10 cellular contexts compared by ENCODE assay signal in the genomic region with DNA sequence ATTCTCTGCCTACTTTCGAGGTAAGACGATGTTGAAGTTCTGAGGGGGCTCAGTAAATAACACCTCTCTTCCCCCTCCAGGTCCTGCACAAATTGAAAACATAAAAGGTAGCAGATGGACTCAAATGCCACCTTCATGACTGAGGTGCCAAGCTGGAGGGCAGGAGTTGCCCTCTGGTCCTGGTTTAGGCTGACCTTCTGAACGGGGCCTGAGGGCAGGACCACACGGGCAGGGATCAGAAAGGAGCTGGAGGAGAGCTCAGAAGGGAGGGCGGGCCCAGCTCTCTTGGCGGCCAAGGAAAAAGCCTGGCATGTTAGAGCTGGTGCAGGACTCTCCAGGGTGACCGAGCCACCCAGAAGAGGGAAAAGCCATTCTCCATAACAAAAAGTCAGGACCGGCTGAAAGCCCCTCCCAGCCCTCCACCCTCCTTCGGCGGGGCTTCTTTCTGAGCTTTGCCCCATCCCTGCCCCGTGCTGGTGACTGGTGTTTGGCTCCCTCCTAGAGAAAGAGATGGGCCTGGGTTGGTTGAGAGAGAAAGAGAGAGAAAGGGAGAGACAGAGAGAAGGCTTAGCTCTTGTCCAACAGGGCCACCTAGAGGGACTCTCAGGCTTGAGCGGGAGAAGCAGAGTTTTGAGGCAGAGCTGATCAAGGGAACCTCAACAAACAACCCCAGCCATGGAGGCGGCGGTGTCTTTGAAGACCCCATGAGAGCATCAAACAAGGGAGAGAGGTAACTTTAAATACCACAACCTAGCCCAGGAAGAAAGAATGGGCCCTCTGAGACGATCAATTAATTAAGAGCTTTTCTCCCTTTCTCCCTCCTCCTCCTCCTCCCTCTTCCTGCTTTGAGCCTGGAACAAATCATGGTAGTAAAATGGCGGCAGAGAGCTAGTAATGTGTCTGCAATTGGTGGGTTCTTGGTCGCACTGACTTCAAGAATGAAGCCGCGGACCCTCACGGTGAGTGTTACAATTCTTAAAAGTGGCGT. TPM values are rescaled to one million over a fixed set of nuclear protein-coding genes. Genes with fewer than 3 reads are reported as not detected.
DNase-seq lines count a peak whose midpoint lies in the region; ATAC-seq and TF ChIP-seq lines count a peak whose summit lies in the region.
"Had no signal": no experiment of that assay in that cellular context is flagged by ENCODE, and none has a peak within 500 bp of the region (broad histone marks: within the 10 kb centered on the region; RNA-seq: fewer than 3 reads in every experiment).

No MANE protein-coding gene starts in this region.

- H3K27me3 ChIP-seq in neural progenitor cell = no peaks in the 10 kb centered on the region
- H3K27me3 ChIP-seq: thyroid gland had no signal

- no peak overlapping the region for H3K9ac ChIP-seq in neural progenitor cell

- H3K79me2 ChIP-seq in neural progenitor cell (ENCODE audit: low read depth) = no peaks in the 10 kb centered on the region

- H3F3A ChIP-seq in neural progenitor cell (ENCODE audit: low read depth) = no peaks in the 10 kb centered on the region

- DNase-seq in SIG-M5 treated with dmso at 0.1 percent for 504 hours (lab: John Stamatoyannopoulos, UW; ENCODE audit: unreplicated experiment) (peak; percentile 11), SIG-M5 (lab: John Stamatoyannopoulos, UW) (no peak), HK-2 (ENCODE audit: unreplicated experiment) (peak; percentile 22), T-cell (peak in 25 of 34 experiments; percentile 3 to 47 (median 21)), epithelial cell of proximal tubule (ENCODE audit: low read depth) (no peak), neural progenitor cell (ENCODE audit: low spot score) (peak; percentile 65)
- DNase-seq in effector CD8-positive, alpha-beta T cell (lab: John Stamatoyannopoulos, UW) = no peak

- CTCF ChIA-PET in T-cell (lab: Charles Lee) = interaction anchor here (0.6 to 3.1 kb wide), 7 partner anchors 8 to 103 kb away, joined by 3 to 25 read pairs (median 4); no protein-coding TSS in a partner anchor

- H3K36me3 Mint-ChIP-seq in T-cell = peaks cover 18% of the 10 kb centered on the region
- H3K36me3 Mint-ChIP-seq in neural progenitor cell = no peaks in the 10 kb centered on the region

- peak overlapping the region in 1 of 3 donors; percentile 13 for H3K4me3 Mint-ChIP-seq in T-cell
- no peak overlapping the region for H3K4me3 Mint-ChIP-seq in neural progenitor cell
- H3K4me3 Mint-ChIP-seq: dendritic cell treated with granulocyte-macrophage colony-stimulating factor and Interleukin-4, amounts not matched to agents 40 ng/mL and 50 ng/mL, for 4 days had no signal

- H3K4me1 Mint-ChIP-seq in T-cell (peaks cover 6 to 18% (median 17%) of the 10 kb centered on the region in 3 donors), neural progenitor cell (peaks cover 7% of the 10 kb centered on the region)

- no peak overlapping the region for H3K4me2 ChIP-seq in neural progenitor cell

- H3K4me1 ChIP-seq in neural progenitor cell = no peaks in the 10 kb centered on the region
- H3K4me1 ChIP-seq: thyroid gland had no signal

- H3K36me3 ChIP-seq in neural progenitor cell = no peaks in the 10 kb centered on the region
- H3K36me3 ChIP-seq: thyroid gland had no signal

- H3K27ac ChIP-seq in neural progenitor cell = no peak overlapping the region
- H3K27ac ChIP-seq: thyroid gland had no signal

- H3K4me3 ChIP-seq in epithelial cell of proximal tubule (ENCODE audit: low read depth, low read length) (no peak overlapping the region), neural progenitor cell (no peak overlapping the region)
- H3K4me3 ChIP-seq: thyroid gland had no signal

- peak overlapping the region; percentile 95 for H2AFZ ChIP-seq in neural progenitor cell (replicated peaks)

- peak overlapping the region; percentile 5 to 61 for H3K27ac Mint-ChIP-seq in T-cell
- peak overlapping the region; percentile 2 for H3K27ac Mint-ChIP-seq in neural progenitor cell
- H3K27ac Mint-ChIP-seq: dendritic cell treated with granulocyte-macrophage colony-stimulating factor and Interleukin-4, amounts not matched to agents 40 ng/mL and 50 ng/mL, for 4 days had no signal

- H3K9me3 ChIP-seq in neural progenitor cell (ENCODE audit: low read depth) = no peaks in the 10 kb centered on the region
- H3K9me3 ChIP-seq: thyroid gland had no signal

- H3K9me3 Mint-ChIP-seq in T-cell (no peaks in the 10 kb centered on the region), neural progenitor cell (peaks cover 2% of the 10 kb centered on the region)
- H3K9me3 Mint-ChIP-seq: dendritic cell treated with granulocyte-macrophage colony-stimulating factor and Interleukin-4, amounts not matched to agents 40 ng/mL and 50 ng/mL, for 4 days had no signal

- H4K20me1 ChIP-seq in neural progenitor cell (ENCODE audit: low read depth) = no peaks in the 10 kb centered on the region

- H3K27me3 Mint-ChIP-seq in T-cell (no peaks in the 10 kb centered on the region), neural progenitor cell (ENCODE audit: insufficient read depth, low read depth) (peaks cover 3% of the 10 kb centered on the region)

- TF ChIP-seq CTCF in epithelial cell of proximal tubule (conservative IDR thresholded peaks at IDR 0.05; ENCODE audit: low read depth, low read length) (peak; percentile 73), neural progenitor cell (IDR thresholded peaks at IDR 0.05) (peak; percentile 59)

- ATAC-seq in T-cell (replicated peaks in 1 of 4) = peak in 3 of 4 experiments; percentile 46 to 67 (median 47)
- ATAC-seq in GM18909 (IDR thresholded peaks at IDR 0.05; ENCODE audit: poor library complexity, unreplicated experiment) = no peak

- POLR2A ChIA-PET in T-cell (lab: Charles Lee) = interaction anchor here in 1 of 2 donors (0.6 to 1.2 kb wide), 3 partner anchors 7 to 87 kb away, joined by 4 to 8 read pairs (median 4); no protein-coding TSS in a partner anchor

RNA-seq across cellular contexts. Expression of gene WIPF1, which starts 50.8 kb away (rescaled TPM):
- total RNA-seq in T-cell = 100 to 1,000 TPM; 349 to 412 (median 372) TPM
- total RNA-seq in epithelial cell of proximal tubule = 7.6 and 8.4 TPM in 2 replicates
- total RNA-seq in neural progenitor cell (ENCODE audit: low replicate concordance) = 14.6 and 17.2 TPM in 2 replicates

RNA-seq across cellular contexts. Expression of gene GPR155, which starts 60.0 kb away (rescaled TPM):
- total RNA-seq in T-cell = 10 to 100 TPM; 12.4 to 25.2 (median 17.8) TPM
- total RNA-seq in epithelial cell of proximal tubule = 0.87 and 1.7 TPM in 2 replicates
- 0.37 and 0.43 TPM in 2 replicates for total RNA-seq in neural progenitor cell (ENCODE audit: low replicate concordance)

Comparison
In these comparisons a context has a peak if more than half of its experiments do, and no peak if none do; other contexts are left out.
1. DNase-seq: peak in SIG-M5 treated with dmso at 0.1 percent for 504 hours (single experiment), HK-2 (single experiment), T-cell (25 of 34) and neural progenitor cell (single experiment); none in SIG-M5 (single experiment), epithelial cell of proximal tubule (single experiment) and effector CD8-positive, alpha-beta T cell (single experiment).
2. RNA of gene WIPF1, which starts 50.8 kb away (total RNA-seq): 349 to 412 TPM in T-cell; 14.6 to 17.2 TPM in neural progenitor cell and 7.6 to 8.4 TPM in epithelial cell of proximal tubule; every median in the first group is over 10 times any median in the second.